26 cellular contexts compared by ENCODE assay signal in genomic region chr16:86545927-86546637, GRCh38. TPM values are rescaled to one million over a fixed set of nuclear protein-coding genes. Genes with fewer than 3 reads are reported as not detected.
"Had no signal": no experiment of that assay in that cellular context is flagged by ENCODE, and none has a peak within 500 bp of the region (broad histone marks: within the 10 kb centered on the region; RNA-seq: fewer than 3 reads in every experiment).

No MANE protein-coding gene starts in this region.

- H3K27me3 ChIP-seq: Peyer's patch, SJCRH30 had no signal

- ATAC-seq: activated CD4-positive, alpha-beta T cell treated with anti-CD3 and anti-CD28 coated beads for 36 hours; activated T-helper 17 cell treated with anti-CD3 and anti-CD28 coated beads, Interleukin-2, amount 50 U/mL, for 72 hours had no signal

- H3K27ac ChIP-seq: Peyer's patch, RWPE1, SJCRH30, WERI-Rb-1 had no signal

- H3K27me3 Mint-ChIP-seq: activated CD4-positive, alpha-beta memory T cell treated with anti-CD3 and anti-CD28 coated beads, Interleukin-2, amount 10 ng/mL, durations not matched to agents 7 days and 5 days; activated CD4-positive, alpha-beta T cell treated with anti-CD3 and anti-CD28 coated beads for 36 hours; activated naive CD4-positive, alpha-beta T cell treated with anti-CD3 and anti-CD28 coated beads, Interleukin-2, amount 10 ng/mL, durations not matched to agents 7 days and 5 days; activated naive CD8-positive, alpha-beta T cell treated with anti-CD3 and anti-CD28 coated beads for 36 hours; activated T-helper 17 cell treated with anti-CD3 and anti-CD28 coated beads, Interleukin-2, amount 50 U/mL, for 72 hours had no signal

- H3K9me3 ChIP-seq: Peyer's patch, SJCRH30, SK-N-SH had no signal

- H3K27ac Mint-ChIP-seq: activated CD4-positive, alpha-beta memory T cell treated with anti-CD3 and anti-CD28 coated beads, Interleukin-2, amount 10 ng/mL, durations not matched to agents 7 days and 5 days; activated CD4-positive, alpha-beta T cell treated with anti-CD3 and anti-CD28 coated beads for 36 hours; activated naive CD4-positive, alpha-beta T cell treated with anti-CD3 and anti-CD28 coated beads, Interleukin-2, amount 10 ng/mL, durations not matched to agents 7 days and 5 days; activated naive CD8-positive, alpha-beta T cell treated with anti-CD3 and anti-CD28 coated beads for 36 hours; activated T-helper 17 cell treated with anti-CD3 and anti-CD28 coated beads, Interleukin-2, amount 50 U/mL, for 72 hours had no signal

- H3K4me1 ChIP-seq: Peyer's patch had no signal

- DNase-seq: activated CD4-positive, alpha-beta memory T cell treated with anti-CD3 and anti-CD28 coated beads, Interleukin-2, amount 10 ng/mL, durations not matched to agents 7 days and 5 days; activated CD4-positive, alpha-beta T cell treated with anti-CD3 and anti-CD28 coated beads for 36 hours; activated CD4-positive, alpha-beta T cell treated with anti-CD3 and anti-CD28 coated beads, Interleukin-2, amount 50 U/mL, for 1 hour; activated gamma-delta T cell; activated naive CD4-positive, alpha-beta T cell treated with anti-CD3 and anti-CD28 coated beads, Interleukin-2, amount 10 ng/mL, durations not matched to agents 7 days and 5 days; activated naive CD8-positive, alpha-beta T cell treated with anti-CD3 and anti-CD28 coated beads for 36 hours; activated T-cell treated with anti-CD3 and anti-CD28 coated beads for 4 hours; activated T-cell treated with anti-CD3 and anti-CD28 coated beads, Interleukin-2, amount 50 U/mL, for 48 hours; central memory CD4-positive, alpha-beta T cell; Karpas-422; NCI-H1048; NCI-H146; NCI-H187 treated with DMSO at 0.1 percent for 48 hours; NCI-H2081 treated with DMSO at 0.1 percent for 48 hours; NCI-H446; NCI-H524; Peyer's patch; Right ventricle myocardium superior; SJCRH30; SK-N-SH; T-helper 1 cell; WERI-Rb-1 had no signal

- H3K9me3 Mint-ChIP-seq: activated CD4-positive, alpha-beta memory T cell treated with anti-CD3 and anti-CD28 coated beads, Interleukin-2, amount 10 ng/mL, durations not matched to agents 7 days and 5 days; activated naive CD4-positive, alpha-beta T cell treated with anti-CD3 and anti-CD28 coated beads, Interleukin-2, amount 10 ng/mL, durations not matched to agents 7 days and 5 days; activated naive CD8-positive, alpha-beta T cell treated with anti-CD3 and anti-CD28 coated beads for 36 hours; activated T-helper 17 cell treated with anti-CD3 and anti-CD28 coated beads, Interleukin-2, amount 50 U/mL, for 72 hours had no signal

- H3K4me3 ChIP-seq: Peyer's patch, SJCRH30 had no signal

- H3K4me1 Mint-ChIP-seq: activated naive CD4-positive, alpha-beta T cell treated with anti-CD3 and anti-CD28 coated beads, Interleukin-2, amount 10 ng/mL, durations not matched to agents 7 days and 5 days; activated T-helper 17 cell treated with anti-CD3 and anti-CD28 coated beads, Interleukin-2, amount 50 U/mL, for 72 hours had no signal

- H3K4me3 Mint-ChIP-seq: activated CD4-positive, alpha-beta memory T cell treated with anti-CD3 and anti-CD28 coated beads, Interleukin-2, amount 10 ng/mL, durations not matched to agents 7 days and 5 days; activated CD4-positive, alpha-beta T cell treated with anti-CD3 and anti-CD28 coated beads for 36 hours; activated naive CD4-positive, alpha-beta T cell treated with anti-CD3 and anti-CD28 coated beads, Interleukin-2, amount 10 ng/mL, durations not matched to agents 7 days and 5 days; activated naive CD8-positive, alpha-beta T cell treated with anti-CD3 and anti-CD28 coated beads for 36 hours; activated T-helper 17 cell treated with anti-CD3 and anti-CD28 coated beads, Interleukin-2, amount 50 U/mL, for 72 hours had no signal

- H3K36me3 ChIP-seq: SJCRH30, WERI-Rb-1 had no signal

RNA-seq across cellular contexts. Expression of gene FOXC2, which starts 20.5 kb away (rescaled TPM):
- total RNA-seq: activated CD4-positive, alpha-beta memory T cell treated with anti-CD3 and anti-CD28 coated beads, Interleukin-2, amount 10 ng/mL, durations not matched to agents 7 days and 5 days; activated CD4-positive, alpha-beta T cell treated with anti-CD3 and anti-CD28 coated beads for 36 hours; activated CD8-positive, alpha-beta memory T cell treated with anti-CD3 and anti-CD28 coated beads for 36 hours; activated naive CD8-positive, alpha-beta T cell treated with anti-CD3 and anti-CD28 coated beads for 36 hours; activated T-helper 17 cell treated with anti-CD3 and anti-CD28 coated beads, Interleukin-2, amount 50 U/mL, for 72 hours; T-helper 2 cell treated with Interferon-gamma antibody and Interleukin-4, amounts not matched to agents 100 ng/mL and 5 ng/mL, for 36 hours had no signal

RNA-seq across cellular contexts. Expression of gene FOXL1, which starts 32.3 kb away (rescaled TPM):
- total RNA-seq: activated CD4-positive, alpha-beta memory T cell treated with anti-CD3 and anti-CD28 coated beads, Interleukin-2, amount 10 ng/mL, durations not matched to agents 7 days and 5 days; activated CD4-positive, alpha-beta T cell treated with anti-CD3 and anti-CD28 coated beads for 36 hours; activated CD8-positive, alpha-beta memory T cell treated with anti-CD3 and anti-CD28 coated beads for 36 hours; activated naive CD8-positive, alpha-beta T cell treated with anti-CD3 and anti-CD28 coated beads for 36 hours; activated T-helper 17 cell treated with anti-CD3 and anti-CD28 coated beads, Interleukin-2, amount 50 U/mL, for 72 hours; T-helper 2 cell treated with Interferon-gamma antibody and Interleukin-4, amounts not matched to agents 100 ng/mL and 5 ng/mL, for 36 hours had no signal

RNA-seq across cellular contexts. Expression of gene FOXF1, which starts 35.8 kb away (rescaled TPM):
- total RNA-seq: activated CD4-positive, alpha-beta memory T cell treated with anti-CD3 and anti-CD28 coated beads, Interleukin-2, amount 10 ng/mL, durations not matched to agents 7 days and 5 days; activated CD4-positive, alpha-beta T cell treated with anti-CD3 and anti-CD28 coated beads for 36 hours; activated CD8-positive, alpha-beta memory T cell treated with anti-CD3 and anti-CD28 coated beads for 36 hours; activated naive CD8-positive, alpha-beta T cell treated with anti-CD3 and anti-CD28 coated beads for 36 hours; activated T-helper 17 cell treated with anti-CD3 and anti-CD28 coated beads, Interleukin-2, amount 50 U/mL, for 72 hours; T-helper 2 cell treated with Interferon-gamma antibody and Interleukin-4, amounts not matched to agents 100 ng/mL and 5 ng/mL, for 36 hours had no signal
